Comparison of ENCODE assay signal across 6 cellular contexts in the genomic region with DNA sequence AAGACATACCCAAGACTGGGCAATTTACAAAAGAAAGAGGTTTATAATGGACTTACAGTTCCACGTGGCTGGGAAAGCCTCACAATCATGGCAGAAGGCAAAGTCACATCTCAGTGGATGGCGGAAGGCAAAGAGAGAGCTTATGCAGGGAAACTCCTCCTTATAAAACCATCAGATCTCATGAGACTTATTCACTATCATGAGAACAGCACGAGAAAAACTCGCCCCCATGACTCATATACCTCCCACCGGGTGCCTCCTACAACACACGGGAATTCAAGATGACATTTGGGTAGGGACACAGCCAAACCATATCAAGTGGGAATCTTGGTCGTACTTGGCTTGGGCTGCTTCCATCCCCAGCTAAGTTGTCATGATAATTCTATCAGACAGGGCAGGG.
DNase-seq lines count a peak whose midpoint lies in the region; TF ChIP-seq lines count a peak whose summit lies in the region.
"Not testable (repeated sequence)": the region's sequence is repeated elsewhere in the genome, so short reads cannot be mapped to it uniquely, and the experiment has no call there.

No MANE protein-coding gene starts in this region.

- H3K9me3 Mint-ChIP-seq in glutamatergic neuron (ENCODE audit: unreplicated experiment); neural crest cell: not testable (repeated sequence)

- H3K36me3 ChIP-seq in MG63; brain microvascular endothelial cell (replicated peaks): not testable (repeated sequence)

- H3K4me3 ChIP-seq in MG63; brain microvascular endothelial cell (ENCODE audit: low read depth, low read length): not testable (repeated sequence)

- in situ Hi-C loops in SK-MEL-5 (cut with HindIII; ENCODE audit: low pct_unique_long_range_greater_than_20kb, low sequenced_read_pairs); brain microvascular endothelial cell (cut with HindIII; ENCODE audit: low pct_ligation_motif_present, low sequenced_read_pairs): not testable (repeated sequence)

- H3K9me3 ChIP-seq in MG63 = not testable (repeated sequence)

- H3K4me3 Mint-ChIP-seq in glutamatergic neuron (ENCODE audit: unreplicated experiment); neural crest cell: not testable (repeated sequence)

- not testable (repeated sequence) for TF ChIP-seq CTCF in brain microvascular endothelial cell (IDR thresholded peaks at IDR 0.05; ENCODE audit: low read depth, low read length, missing control alignments); glutamatergic neuron (IDR thresholded peaks at IDR 0.05; ENCODE audit: partially characterized antibody, unreplicated experiment); neural crest cell (conservative IDR thresholded peaks at IDR 0.05)

- peak; percentile 4 for DNase-seq in Daoy (ENCODE audit: low read depth)
- DNase-seq in MG63 = peak; percentile 0
- DNase-seq in SK-MEL-5 (ENCODE audit: low read depth, low spot score) = peak; percentile 94
- peak; percentile 2 for DNase-seq in brain microvascular endothelial cell
- DNase-seq in glutamatergic neuron; neural crest cell (ENCODE audit: low read depth, low spot score): not testable (repeated sequence)

- not testable (repeated sequence) for H3K27me3 ChIP-seq in MG63; brain microvascular endothelial cell (replicated peaks)

- H3K36me3 Mint-ChIP-seq in glutamatergic neuron (ENCODE audit: unreplicated experiment); neural crest cell (ENCODE audit: low read depth): not testable (repeated sequence)

- H3K4me1 Mint-ChIP-seq in glutamatergic neuron (ENCODE audit: low read depth, unreplicated experiment); neural crest cell: not testable (repeated sequence)

- peak overlapping the region; percentile 78 for H3K27ac Mint-ChIP-seq in glutamatergic neuron (ENCODE audit: unreplicated experiment)
- H3K27ac Mint-ChIP-seq in neural crest cell (ENCODE audit: unreplicated experiment) = peak overlapping the region; percentile 46

- H3K27me3 Mint-ChIP-seq in glutamatergic neuron (ENCODE audit: unreplicated experiment); neural crest cell (ENCODE audit: low read depth): not testable (repeated sequence)

- not testable (repeated sequence) for H3K27ac ChIP-seq in brain microvascular endothelial cell
